2 cellular contexts compared by ENCODE assay signal in genomic region chr18:53920312-53921075, GRCh38.
TF ChIP-seq lines count a peak whose summit lies in the region.

No MANE protein-coding gene starts in this region.

TF ChIP-seq in GM12891, 5 proteins besides CTCF, POLR2A, EP300 and RAD21:
- no peak for TF ChIP-seq POU2F2 (IDR thresholded peaks at IDR 0.05; ENCODE audit: low read depth, low read length)
- no peak for TF ChIP-seq TAF1 (IDR thresholded peaks at IDR 0.05; ENCODE audit: low read depth, low read length)
- no peak for TF ChIP-seq SPI1 (IDR thresholded peaks at IDR 0.05; ENCODE audit: low read depth, low read length)
- no peak for TF ChIP-seq PAX5 (IDR thresholded peaks at IDR 0.05; ENCODE audit: insufficient read depth, low read length, severe bottlenecking)
- no peak for TF ChIP-seq POLR2AphosphoS5 (IDR thresholded peaks at IDR 0.05; ENCODE audit: low read depth, low read length)

TF ChIP-seq in H1, 55 proteins besides CTCF, POLR2A, EP300 and RAD21:
- no peak for TF ChIP-seq MAFK (IDR thresholded peaks at IDR 0.05; ENCODE audit: low read depth, low read length)
- no peak for TF ChIP-seq KDM4A (IDR thresholded peaks at IDR 0.05; ENCODE audit: low read depth, low read length, severe bottlenecking)
- no peak for TF ChIP-seq SRF (IDR thresholded peaks at IDR 0.05; ENCODE audit: low read depth, low read length)
- no peak for TF ChIP-seq ZNF274 (IDR thresholded peaks at IDR 0.05; ENCODE audit: borderline replicate concordance, extremely low read depth, low read length)
- TF ChIP-seq KDM1A (IDR thresholded peaks at IDR 0.05; ENCODE audit: borderline replicate concordance, low read length) = no peak
TF ChIP-seq in H1: peak in this region for 0.
